ENCODE assay signal across 30 cellular contexts in the genomic region with DNA sequence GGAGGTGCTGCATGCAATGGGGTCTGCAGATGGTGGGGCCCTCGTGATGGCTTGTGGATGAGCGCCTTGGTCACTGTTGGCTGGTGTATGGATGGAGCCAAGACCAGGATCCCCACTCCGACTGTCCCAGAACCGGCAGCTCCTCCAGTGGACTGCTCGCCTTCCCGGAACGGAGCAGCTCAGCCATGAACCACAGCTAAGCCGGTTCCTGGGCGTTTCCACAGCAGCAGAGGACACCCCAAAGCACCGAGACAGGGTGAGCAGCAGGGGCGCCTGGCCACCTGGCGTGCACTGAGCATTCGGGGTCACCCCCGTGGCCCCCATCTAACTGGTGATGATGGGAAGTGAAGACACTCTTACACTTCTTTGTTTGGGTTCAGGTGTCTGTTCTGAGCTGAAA. TPM values are rescaled to one million over a fixed set of nuclear protein-coding genes. Genes with fewer than 3 reads are reported as not detected.
"Had no signal": no experiment of that assay in that cellular context is flagged by ENCODE, and none has a peak within 500 bp of the region (broad histone marks: within the 10 kb centered on the region; RNA-seq: fewer than 3 reads in every experiment).

No MANE protein-coding gene starts in this region.

- H3K4me3 ChIP-seq: left lung, lower lobe of right lung, neural progenitor cell, ovary, right atrium auricular region, right lobe of liver, smooth muscle cell, tibial nerve, uterus had no signal

- H3K27ac Mint-ChIP-seq: immature natural killer cell; mesothelial cell of epicardium; naive B cell; natural killer cell; nephron progenitor cell; neural progenitor cell; progenitor cell of endocrine pancreas; stimulated activated memory B cell treated with anti-CD40 and anti-IgM and Interleukin-4, amounts not matched to agents 10 μg/mL and 1 μg/mL and 100 μg/mL, for 72 hours; stimulated activated naive CD8-positive, alpha-beta T cell treated with anti-CD3 and anti-CD28 coated beads, Interleukin-15, amount 100 ng/mL, for 72 hours; type B pancreatic cell had no signal

- H3K9me3 Mint-ChIP-seq: immature natural killer cell; mesothelial cell of epicardium; naive B cell; natural killer cell; neural progenitor cell; stimulated activated naive CD8-positive, alpha-beta T cell treated with anti-CD3 and anti-CD28 coated beads, Interleukin-15, amount 100 ng/mL, for 72 hours; type B pancreatic cell had no signal

- H3K9ac ChIP-seq: neural progenitor cell had no signal

- H3K9me3 ChIP-seq: left lung, lower lobe of right lung, ovary, right atrium auricular region, right lobe of liver, tibial nerve, uterus had no signal

- H3K4me2 ChIP-seq: neural progenitor cell, smooth muscle cell had no signal

- H3K4me1 Mint-ChIP-seq: mesothelial cell of epicardium, natural killer cell, nephron progenitor cell, neural progenitor cell had no signal

- H3K36me3 Mint-ChIP-seq: immature natural killer cell; mesothelial cell of epicardium; naive B cell; natural killer cell; neural progenitor cell; stimulated activated memory B cell treated with anti-CD40 and anti-IgM and Interleukin-4, amounts not matched to agents 10 μg/mL and 1 μg/mL and 100 μg/mL, for 72 hours; type B pancreatic cell had no signal

- ATAC-seq: left colon; left lung; lower lobe of right lung; natural killer cell; right lobe of liver; stimulated activated memory B cell treated with anti-CD40 and anti-IgM and Interleukin-4, amounts not matched to agents 10 μg/mL and 1 μg/mL and 100 μg/mL, for 72 hours had no signal

- H3K27me3 ChIP-seq: neural progenitor cell, ovary, right atrium auricular region, right lobe of liver, uterus had no signal

- H3K36me3 ChIP-seq: left lung, lower lobe of right lung, neural progenitor cell, ovary, right atrium auricular region, right lobe of liver, tibial nerve, uterus had no signal

- H3K4me3 Mint-ChIP-seq: immature natural killer cell; mesothelial cell of epicardium; natural killer cell; nephron progenitor cell; neural progenitor cell; stimulated activated memory B cell treated with anti-CD40 and anti-IgM and Interleukin-4, amounts not matched to agents 10 μg/mL and 1 μg/mL and 100 μg/mL, for 72 hours; stimulated activated naive CD8-positive, alpha-beta T cell treated with anti-CD3 and anti-CD28 coated beads, Interleukin-15, amount 100 ng/mL, for 72 hours; type B pancreatic cell had no signal

- DNase-seq: immature natural killer cell; kidney; left colon; lower lobe of right lung; mesendoderm; naive B cell; natural killer cell; nephron progenitor cell; ovary; right lobe of liver; stimulated activated CD4-positive, alpha-beta T cell treated with anti-CD3 and anti-CD28 coated beads, Interleukin-1b, Interleukin-23, amount 100 ng/mL, for 48 hours; stimulated activated CD4-positive, alpha-beta T cell treated with anti-CD3 and anti-CD28 coated beads, Interleukin-2, amount 100 ng/mL, for 48 hours; stimulated activated CD4-positive, alpha-beta T cell treated with anti-CD3 and anti-CD28 coated beads, Interleukin-4, amount 100 ng/mL, for 4 hours; stimulated activated CD8-positive, alpha-beta memory T cell treated with anti-CD3 and anti-CD28 coated beads, Interleukin-4, amount 100 ng/mL, for 48 hours; stimulated activated naive CD4-positive, alpha-beta T cell treated with Interleukin-2 at 50 U/mL for 16 hours; stimulated activated naive CD8-positive, alpha-beta T cell treated with anti-CD3 and anti-CD28 coated beads, Interleukin-15, amount 100 ng/mL, for 72 hours; uterus had no signal

- H3K27ac ChIP-seq: left lung, lower lobe of right lung, neural progenitor cell, ovary, right atrium auricular region, right lobe of liver, tibial nerve, uterus had no signal

- H3K4me1 ChIP-seq: left lung, lower lobe of right lung, neural progenitor cell, right lobe of liver, uterus had no signal

- H2AFZ ChIP-seq: neural progenitor cell had no signal

RNA-seq across cellular contexts. Expression of gene CCDC187, which starts 26.1 kb away (rescaled TPM):
- total RNA-seq: omental fat pad, pulmonary artery endothelial cell, renal cortical epithelial cell, right atrium auricular region, smooth muscle cell had no signal
- polyA plus RNA-seq: immature natural killer cell, liver had no signal
